ENCODE assay signal across 27 cellular contexts in genomic region chr3:195754141-195754540, GRCh38. TPM values are rescaled to one million over a fixed set of nuclear protein-coding genes. Genes with fewer than 3 reads are reported as not detected.
DNase-seq lines count a peak whose midpoint lies in the region; ATAC-seq and TF ChIP-seq lines count a peak whose summit lies in the region.
"Had no signal": no experiment of that assay in that cellular context is flagged by ENCODE, and none has a peak within 500 bp of the region (broad histone marks: within the 10 kb centered on the region; RNA-seq: fewer than 3 reads in every experiment).

No MANE protein-coding gene starts in this region.

- H3K27me3 ChIP-seq in right atrium auricular region: no peaks in the 10 kb centered on the region
- no peaks in the 10 kb centered on the region for H3K27me3 ChIP-seq in ovary
- no peaks in the 10 kb centered on the region for H3K27me3 ChIP-seq in prostate gland (replicated peaks; ENCODE audit: insufficient read depth)
- H3K27me3 ChIP-seq: Peyer's patch, SJCRH30 had no signal

- H3K4me1 ChIP-seq in right atrium auricular region: peaks cover 0 to 10% of the 10 kb centered on the region in 2 donors
- H3K4me1 ChIP-seq in ovary (ENCODE audit: insufficient read depth): peaks cover 11% of the 10 kb centered on the region
- no peaks in the 10 kb centered on the region for H3K4me1 ChIP-seq in prostate gland (replicated peaks)
- H3K4me1 ChIP-seq: HAP-1, SJCRH30 had no signal

- H3K9me3 ChIP-seq in right atrium auricular region (no peaks in the 10 kb centered on the region), ovary (no peaks in the 10 kb centered on the region), prostate gland (no peaks in the 10 kb centered on the region)
- H3K9me3 ChIP-seq: Caco-2, HAP-1, Peyer's patch, SJCRH30 had no signal

- DNase-seq in Right ventricle myocardium inferior (ENCODE audit: missing footprints) (peak; percentile 37), right atrium auricular region (ENCODE audit: low spot score) (no peak), Daoy (ENCODE audit: low read depth) (peak; percentile 1), islet precursor cell (peak; percentile 49), posterior vena cava (ENCODE audit: low spot score) (peak; percentile 67), ovary (no peak), prostate gland (ENCODE audit: low spot score) (no peak)
- DNase-seq: Caco-2; CD8-positive, alpha-beta T cell; EL; GDM1; GM23248; IMR-90; KG1; MM.1S; NCI-H2029; NCI-H526 treated with DMSO at 0.1 percent for 48 hours; OCI-M1; SJCRH30 had no signal

- H3K27ac ChIP-seq in right atrium auricular region (no peak overlapping the region), ovary (no peak overlapping the region), prostate gland (no peak overlapping the region)
- H3K27ac ChIP-seq: C4-2B, GM23248, Peyer's patch, SJCRH30 had no signal

- no peak for TF ChIP-seq EP300 in ovary (IDR thresholded peaks at IDR 0.05)

- 91 to 95% (median 94%) methylated on average over 18 to 19 of the region's 19 CpGs for WGBS in ovary, 3 donors
- 93% methylated on average over 19 of the region's 19 CpGs for WGBS in prostate gland

- no peak for ATAC-seq in Right ventricle myocardium inferior
- ATAC-seq in HG03520 (IDR thresholded peaks at IDR 0.05; ENCODE audit: unreplicated experiment): no peak
- ATAC-seq: CD8-positive, alpha-beta T cell; GM12878 had no signal

- TF ChIP-seq POLR2A in ovary (IDR thresholded peaks at IDR 0.05) (no peak), prostate gland (IDR thresholded peaks at IDR 0.05) (no peak)

- no peaks in the 10 kb centered on the region for H3K36me3 ChIP-seq in right atrium auricular region
- H3K36me3 ChIP-seq in ovary: no peaks in the 10 kb centered on the region
- H3K36me3 ChIP-seq in prostate gland: no peaks in the 10 kb centered on the region
- H3K36me3 ChIP-seq: HAP-1, Peyer's patch, SJCRH30 had no signal

- no peak overlapping the region for H3K4me3 ChIP-seq in right atrium auricular region
- no peak overlapping the region for H3K4me3 ChIP-seq in ovary
- H3K4me3 ChIP-seq in prostate gland: no peak overlapping the region
- H3K4me3 ChIP-seq: GM12878, GM23248, HAP-1, Peyer's patch, SJCRH30 had no signal

- no peak for TF ChIP-seq CTCF in right atrium auricular region (IDR thresholded peaks at IDR 0.05)
- TF ChIP-seq CTCF in ovary (IDR thresholded peaks at IDR 0.05): no peak
- TF ChIP-seq CTCF in prostate gland (IDR thresholded peaks at IDR 0.05): no peak

- intact Hi-C loops in Right ventricle myocardium inferior (cut with DNase I): no loop called here
- intact Hi-C loops in posterior vena cava (cut with DNase I): no loop called here
- intact Hi-C loops in ovary (cut with DNase I): no loop called here
- intact Hi-C loops in prostate gland (cut with DNase I): no loop called here

RNA-seq across cellular contexts. Expression of gene MUC20, which starts 33.4 kb away (rescaled TPM):
- 4.6 TPM for total RNA-seq in Right ventricle myocardium inferior
- 1 to 10 TPM; 3.4 to 5.0 TPM for total RNA-seq in right atrium auricular region
- not detected in 2 replicates for total RNA-seq in Daoy (2014; rRNA removed; shearing (Covaris generic))
- total RNA-seq in posterior vena cava: 1 to 10 TPM; 3.8 to 9.4 TPM
- 10 to 100 TPM in 5 of 7 donors, 1 to 10 TPM in 2; 5.7 to 25.5 (median 11.3) TPM for total RNA-seq in ovary
- 1 to 10 TPM; 1.5 to 5.3 TPM for polyA plus RNA-seq in ovary
- total RNA-seq in prostate gland: 10 to 100 TPM; 17.9 to 49.0 TPM
- total RNA-seq: GM23248, IMR-90, SJCRH30 had no signal
- polyA plus RNA-seq: GM23248 had no signal

RNA-seq across cellular contexts. Expression of gene MUC4, which starts 57.6 kb away (rescaled TPM):
- total RNA-seq in Right ventricle myocardium inferior (not detected), right atrium auricular region (under 1 TPM in 1 of 2 donors, not detected in 1; 0.12 TPM), posterior vena cava (not detected), ovary (under 1 TPM in 5 of 7 donors, not detected in 2; 0.23 to 0.99 (median 0.65) TPM), prostate gland (10 to 100 TPM in 1 of 2 donors, 1 to 10 TPM in 1; 8.6 to 12.0 TPM)
- not detected in 2 replicates for total RNA-seq in Daoy (2014; rRNA removed; shearing (Covaris generic))
- polyA plus RNA-seq in ovary: under 1 TPM; 0.02 to 0.06 TPM
- total RNA-seq: A172; CD8-positive, alpha-beta T cell; GM23248; IMR-90; NCI-H460 had no signal
- polyA plus RNA-seq: AG04450, GM23248, IMR-90 had no signal

Comparison
In these comparisons a context has a peak if more than half of its experiments do, and no peak if none do; other contexts are left out.
1. DNase-seq: peak in Right ventricle myocardium inferior (single experiment), Daoy (single experiment), islet precursor cell (single experiment) and posterior vena cava (single experiment); none in right atrium auricular region (single experiment), ovary (0 of 5) and prostate gland (single experiment).